In the genomic region with DNA sequence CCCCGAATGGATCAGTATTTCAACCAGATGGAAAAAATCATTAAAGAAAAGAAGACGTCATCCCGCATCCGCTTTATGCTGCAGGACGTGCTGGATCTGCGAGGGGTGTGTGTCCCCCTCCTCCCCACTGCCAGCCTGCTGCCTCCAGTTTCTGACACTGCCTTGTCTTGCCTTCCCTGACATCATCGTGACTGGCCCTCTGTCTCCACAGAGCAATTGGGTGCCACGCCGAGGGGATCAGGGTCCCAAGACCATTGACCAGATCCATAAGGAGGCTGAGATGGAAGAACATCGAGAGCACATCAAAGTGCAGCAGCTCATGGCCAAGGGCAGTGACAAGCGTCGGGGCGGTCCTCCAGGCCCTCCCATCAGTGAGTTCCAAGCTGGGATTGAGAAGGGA, we compare ENCODE assay signal across 17 cellular contexts. TPM values are rescaled to one million over a fixed set of nuclear protein-coding genes. Genes with fewer than 3 reads are reported as not detected.
DNase-seq lines count a peak whose midpoint lies in the region; ATAC-seq, FAIRE-seq and TF ChIP-seq lines count a peak whose summit lies in the region.
"Had no signal": no experiment of that assay in that cellular context is flagged by ENCODE, and none has a peak within 500 bp of the region (broad histone marks: within the 10 kb centered on the region; RNA-seq: fewer than 3 reads in every experiment).

No MANE protein-coding gene starts in this region.

- TF ChIP-seq RAD21 in SK-N-SH (IDR thresholded peaks at IDR 0.05; ENCODE audit: low read length) = no peak
- TF ChIP-seq RAD21 in K562 (CRISPR knock-in tag; conservative IDR thresholded peaks at IDR 0.05 in 1 of 2, IDR thresholded peaks at IDR 0.05 in 1 of 2) = no peak

- H3K4me1 Mint-ChIP-seq in CD14-positive monocyte = peaks cover 33% of the 10 kb centered on the region
- H3K4me1 Mint-ChIP-seq: brain had no signal

- no peak overlapping the region for H3K4me3 Mint-ChIP-seq in CD14-positive monocyte
- H3K4me3 Mint-ChIP-seq: brain had no signal

- no peaks in the 10 kb centered on the region for H3K9me2 ChIP-seq in SK-N-SH

- H3K27ac ChIP-seq in SK-N-SH (ENCODE audit: low read depth in 2 of 2, low read length in 1 of 2) = no peak overlapping the region
- no peak overlapping the region for H3K27ac ChIP-seq in K562 (ENCODE audit: extremely low read depth, low read depth, low read length)
- H3K27ac ChIP-seq: 22Rv1, BLaER1 had no signal

- in situ Hi-C loops in K562 (cut with MboI) = no loop called here

- no peak for TF ChIP-seq EP300 in SK-N-SH (IDR thresholded peaks at IDR 0.05; ENCODE audit: borderline replicate concordance in 1 of 2, low read depth in 1 of 2, low read length in 1 of 2)
- no peak for TF ChIP-seq EP300 in K562 (IDR thresholded peaks at IDR 0.05; ENCODE audit: low read length)

- 0 out of 2 replicates have a peak, but pooled peaks have one; percentile 15 for TF ChIP-seq POLR2A in K562 (conservative IDR thresholded peaks at IDR 0.05)

- intact Hi-C loops in CD14-positive monocyte (cut with micrococcal nuclease) (no loop called here), K562 (cut with micrococcal nuclease) (no loop called here)

- peak; percentile 4 for DNase-seq in SK-N-SH
- no peak for DNase-seq in CD14-positive monocyte (ENCODE audit: low spot score)
- DNase-seq in K562 (ENCODE audit: extremely low read depth in 1 of 4, low spot score in 3 of 4) = no peak
- DNase-seq in SKM-1 treated with dmso at 0.1 percent for 144 hours (lab: John Stamatoyannopoulos, UW; ENCODE audit: unreplicated experiment) = no peak
- DNase-seq: activated gamma-delta T cell treated with Interleukin-2 at 50 U/mL for 16 hours; foreskin fibroblast; kidney glomerular epithelial cell; NCI-H1930; NK-92 treated with Interleukin-12 subunit alpha and Interleukin-12 subunit beta, amount 100 ng/mL, for 24 hours; stimulated activated naive CD4-positive, alpha-beta T cell had no signal

- no peaks in the 10 kb centered on the region for H3K27me3 ChIP-seq in SK-N-SH (ENCODE audit: insufficient read depth)
- H3K27me3 ChIP-seq in K562 (ENCODE audit: control insufficient read depth in 2 of 2, insufficient read depth in 2 of 2, low read length in 2 of 2) = no peaks in the 10 kb centered on the region
- H3K27me3 ChIP-seq: BLaER1 had no signal

- no peak for ATAC-seq in SK-N-SH treated with all-trans-retinoic acid at 6 μM for 48 hours
- no peak for ATAC-seq in K562
- no peak for ATAC-seq in HG02623 (IDR thresholded peaks at IDR 0.05; ENCODE audit: unreplicated experiment)

- H2AFZ ChIP-seq in SK-N-SH (ENCODE audit: low read depth) (no peak overlapping the region), K562 (ENCODE audit: low read depth, low read length) (no peak overlapping the region)

- H3K79me2 ChIP-seq in SK-N-SH (ENCODE audit: insufficient read depth) = peaks cover 97% of the 10 kb centered on the region
- H3K79me2 ChIP-seq in K562 (ENCODE audit: control insufficient read depth, insufficient read depth, low read length) = peaks cover 55% of the 10 kb centered on the region

- TF ChIP-seq CTCF in SK-N-SH (IDR thresholded peaks at IDR 0.05) (no peak), CD14-positive monocyte (IDR thresholded peaks at IDR 0.05) (no peak), K562 (IDR thresholded peaks at IDR 0.05 in 2 of 3, conservative IDR thresholded peaks at IDR 0.05 in 1 of 3; ENCODE audit: insufficient read depth in 2 of 3, low read depth in 1 of 3, low read length in 3 of 3) (no peak)

- H3K36me3 ChIP-seq in SK-N-SH (replicated peaks in 1 of 2; ENCODE audit: control insufficient read depth in 1 of 2, insufficient read depth in 2 of 2, low read length in 1 of 2) (peaks cover 89 to 97% of the 10 kb centered on the region in 2 experiments), K562 (ENCODE audit: control insufficient read depth, insufficient read depth, low read length) (peaks cover 100% of the 10 kb centered on the region)

- H3F3A ChIP-seq in SK-N-SH (replicated peaks; ENCODE audit: insufficient read depth) = peaks cover 44% of the 10 kb centered on the region

- CTCF ChIA-PET in SK-N-SH (lab: Yijun Ruan, JAX) (interaction anchor here (1.3 kb wide), 1 partner anchor 12 kb away, joined by 5 read pairs; the partner anchor contains the start of gene FAM131A), K562 (lab: Yijun Ruan, JAX; ENCODE audit: low intra/inter-chr PET ratio) (no interaction called here)

- no peak overlapping the region for H3K4me2 ChIP-seq in SK-N-SH
- no peak overlapping the region for H3K4me2 ChIP-seq in K562 (ENCODE audit: insufficient read depth, low read length)
- H3K4me2 ChIP-seq: BLaER1 had no signal

- H3K36me3 Mint-ChIP-seq in CD14-positive monocyte = peaks cover 99 to 100% of the 10 kb centered on the region in 2 donors

- H3K9me1 ChIP-seq in K562 (ENCODE audit: control insufficient read depth, insufficient read depth, low read length) = no peaks in the 10 kb centered on the region

- H4K20me1 ChIP-seq in SK-N-SH (ENCODE audit: insufficient read depth) (peaks cover 53% of the 10 kb centered on the region), K562 (replicated peaks; ENCODE audit: control insufficient read depth, insufficient read depth, low read length) (peaks cover 14% of the 10 kb centered on the region)

- peak overlapping the region in 5 of 7 donors; percentile 6 to 81 (median 49) for H3K27ac Mint-ChIP-seq in CD14-positive monocyte

- no peak overlapping the region for H3K4me3 ChIP-seq in SK-N-SH (ENCODE audit: low read depth in 2 of 2, low read length in 1 of 2)
- H3K4me3 ChIP-seq in K562 = no peak overlapping the region
- H3K4me3 ChIP-seq: BLaER1, coronary artery had no signal

- H3K4me1 ChIP-seq in SK-N-SH (ENCODE audit: control insufficient read depth in 1 of 2, insufficient read depth in 2 of 2, low read depth in 1 of 2, low read length in 1 of 2) = peaks cover 2 to 6% of the 10 kb centered on the region in 2 experiments; a peak in 3 of 4 replicates
- peaks cover 0 to 3% of the 10 kb centered on the region in 2 experiments; a peak in 2 of 5 replicates for H3K4me1 ChIP-seq in K562 (replicated peaks in 1 of 2; ENCODE audit: control insufficient read depth in 2 of 2, insufficient read depth in 2 of 2, low read length in 2 of 2)
- H3K4me1 ChIP-seq: BLaER1 had no signal

- peaks cover 0 to 2% (median under 1%) of the 10 kb centered on the region in 3 donors for H3K27me3 Mint-ChIP-seq in CD14-positive monocyte (ENCODE audit: low read depth in 3 of 3)
- H3K27me3 Mint-ChIP-seq: brain had no signal

- peaks cover 0 to 2% (median 0%) of the 10 kb centered on the region in 7 donors for H3K9me3 Mint-ChIP-seq in CD14-positive monocyte
- H3K9me3 Mint-ChIP-seq: brain had no signal

- H3K9ac ChIP-seq in SK-N-SH = no peak overlapping the region
- H3K9ac ChIP-seq in K562 (ENCODE audit: insufficient read depth in 1 of 2, low read depth in 2 of 2, low read length in 2 of 2) = no peak overlapping the region
- H3K9ac ChIP-seq: BLaER1 had no signal

- no peak for FAIRE-seq in K562 (lab: Jason Lieb, UNC)
- FAIRE-seq: endothelial cell of umbilical vein had no signal

- TSS peak; percentile 4 for BruUV-seq in K562 (replicated peaks; lab: Mats Ljungman, UMichigan)

- WGBS in SK-N-SH (ENCODE audit: low lambda C conversion rate) = 95% methylated on average over 13 of the region's 13 CpGs
- WGBS in K562 (ENCODE audit: insufficient coverage, low coverage, missing lambda C conversion rate) = 93% methylated on average over 8 of the region's 13 CpGs

- no peaks in the 10 kb centered on the region for H3K9me3 ChIP-seq in SK-N-SH
- H3K9me3 ChIP-seq in K562 (replicated peaks; ENCODE audit: control insufficient read depth, insufficient read depth, low read depth, low read length) = no peaks in the 10 kb centered on the region
- H3K9me3 ChIP-seq: BLaER1 had no signal

- POLR2A ChIA-PET in SK-N-SH (lab: Yijun Ruan, JAX) (no interaction called here), K562 (lab: Yijun Ruan, JAX) (interaction anchor here (1.8 to 2.8 kb wide), 2 partner anchors 8 to 10 kb away, joined by 5 to 24 read pairs; no protein-coding TSS in a partner anchor)

RNA-seq across cellular contexts. Expression of gene EIF4G1, which starts 10.9 kb away (rescaled TPM):
- polyA plus RNA-seq in SK-N-SH (2012; rRNA removed) (207 and 262 TPM in 2 replicates), CD14-positive monocyte (10 to 100 TPM; 13.9 to 24.2 TPM), K562 (2011; rRNA removed) (155 and 197 TPM in 2 replicates), K562 (2014; fragmentation: Illumina TruSeq; extraction: Trizol) (343 and 378 TPM in 2 replicates), K562 (2014; fragmentation: Nextera tagmentation; extraction: Ambion mirVana) (1 to 10 TPM; 4.6 to 6.5 TPM), K562 (2014; rRNA removed) (216 and 241 TPM in 2 replicates)
- polyA plus RNA-seq in SK-N-SH (2012; cell fraction: cytosol; rRNA removed) = 144 and 191 TPM in 2 replicates
- 356 and 392 TPM in 2 replicates for polyA plus RNA-seq in SK-N-SH (2012; cell fraction: nucleus; rRNA removed)
- 281 and 575 TPM in 2 replicates for total RNA-seq in K562 (2011; cell fraction: chromatin; rRNA removed; ENCODE audit: low replicate concordance)
- total RNA-seq in K562 (2011; cell fraction: nucleolus; rRNA removed) = 207 and 253 TPM in 2 replicates
- total RNA-seq in K562 (2011; cell fraction: nucleoplasm; rRNA removed) = 202 and 220 TPM in 2 replicates
- total RNA-seq in K562 (2014; rRNA removed) (299 and 324 TPM in 2 replicates), K562 (2014; rRNA removed; fragmentation: Illumina TruSeq; extraction: Trizol) (117 and 129 TPM in 2 replicates), K562 (2015; rRNA removed; fragmentation: Illumina TruSeq; extraction: Trizol) (141 and 154 TPM in 2 replicates), K562 (2021) (493 and 505 TPM in 2 replicates)
- polyA plus RNA-seq in K562 (2011; cell fraction: cytosol; rRNA removed) = 158 and 307 TPM in 2 replicates
- polyA plus RNA-seq in K562 (2011; cell fraction: nucleus; rRNA removed) = 252 and 363 TPM in 2 replicates
- polyA plus RNA-seq in K562 (2012) = 182 and 302 TPM in 2 replicates
- 200 and 276 TPM in 2 replicates for polyA minus RNA-seq in K562 (2011; rRNA and poly(A)+ RNA removed)
- 226 and 260 TPM in 2 replicates for polyA minus RNA-seq in K562 (2011; cell fraction: cytosol; rRNA and poly(A)+ RNA removed)
- 82.8 and 104 TPM in 2 replicates for polyA minus RNA-seq in K562 (2011; cell fraction: nucleus; rRNA and poly(A)+ RNA removed)

RNA-seq across cellular contexts. Expression of gene FAM131A, which starts 12.1 kb away (rescaled TPM):
- polyA plus RNA-seq in SK-N-SH (2012; rRNA removed) = 31.6 and 34.2 TPM in 2 replicates
- polyA plus RNA-seq in SK-N-SH (2012; cell fraction: cytosol; rRNA removed) = 17.5 and 27.0 TPM in 2 replicates
- polyA plus RNA-seq in SK-N-SH (2012; cell fraction: nucleus; rRNA removed) = 56.4 and 63.9 TPM in 2 replicates
- 1 to 10 TPM; 5.8 to 7.7 TPM for polyA plus RNA-seq in CD14-positive monocyte
- 29.4 and 66.9 TPM in 2 replicates for total RNA-seq in K562 (2011; cell fraction: chromatin; rRNA removed; ENCODE audit: low replicate concordance)
- total RNA-seq in K562 (2011; cell fraction: nucleolus; rRNA removed) = 33.2 and 33.8 TPM in 2 replicates
- total RNA-seq in K562 (2011; cell fraction: nucleoplasm; rRNA removed) = 38.1 and 45.6 TPM in 2 replicates
- 11.1 and 12.9 TPM in 2 replicates for total RNA-seq in K562 (2014; rRNA removed)
- 2.8 and 3.6 TPM in 2 replicates for total RNA-seq in K562 (2014; rRNA removed; fragmentation: Illumina TruSeq; extraction: Trizol)
- total RNA-seq in K562 (2015; rRNA removed; fragmentation: Illumina TruSeq; extraction: Trizol) = 4.3 and 5.3 TPM in 2 replicates
- total RNA-seq in K562 (2021) = 8.9 and 9.1 TPM in 2 replicates
- polyA plus RNA-seq in K562 (2011; rRNA removed) = 11.0 and 11.7 TPM in 2 replicates
- polyA plus RNA-seq in K562 (2011; cell fraction: cytosol; rRNA removed) = 16.4 and 28.8 TPM in 2 replicates
- 22.8 and 31.3 TPM in 2 replicates for polyA plus RNA-seq in K562 (2011; cell fraction: nucleus; rRNA removed)
- polyA plus RNA-seq in K562 (2012) = 7.3 and 11.6 TPM in 2 replicates
- 3.8 and 5.1 TPM in 2 replicates for polyA plus RNA-seq in K562 (2014; fragmentation: Illumina TruSeq; extraction: Trizol)
- polyA plus RNA-seq in K562 (2014; fragmentation: Nextera tagmentation; extraction: Ambion mirVana) = 1 to 10 TPM in 1 of 2 experiments, under 1 TPM in 1; 0.48 to 1.4 TPM
- 9.4 and 9.8 TPM in 2 replicates for polyA plus RNA-seq in K562 (2014; rRNA removed)
- 5.0 and 9.2 TPM in 2 replicates for polyA minus RNA-seq in K562 (2011; rRNA and poly(A)+ RNA removed)
- 5.5 and 12.1 TPM in 2 replicates for polyA minus RNA-seq in K562 (2011; cell fraction: cytosol; rRNA and poly(A)+ RNA removed)
- 5.3 and 8.0 TPM in 2 replicates for polyA minus RNA-seq in K562 (2011; cell fraction: nucleus; rRNA and poly(A)+ RNA removed)

RNA-seq across cellular contexts. Expression of gene PSMD2, which starts 26.2 kb away (rescaled TPM):
- 328 and 382 TPM in 2 replicates for polyA plus RNA-seq in SK-N-SH (2012; rRNA removed)
- 208 and 302 TPM in 2 replicates for polyA plus RNA-seq in SK-N-SH (2012; cell fraction: cytosol; rRNA removed)
- polyA plus RNA-seq in SK-N-SH (2012; cell fraction: nucleus; rRNA removed) = 224 and 445 TPM in 2 replicates
- polyA plus RNA-seq in CD14-positive monocyte = 100 to 1,000 TPM; 167 to 186 TPM
- 569 and 758 TPM in 2 replicates for total RNA-seq in K562 (2011; cell fraction: chromatin; rRNA removed; ENCODE audit: low replicate concordance)
- total RNA-seq in K562 (2011; cell fraction: nucleolus; rRNA removed) = 352 and 373 TPM in 2 replicates
- 287 and 361 TPM in 2 replicates for total RNA-seq in K562 (2011; cell fraction: nucleoplasm; rRNA removed)
- total RNA-seq in K562 (2014; rRNA removed) = 484 and 524 TPM in 2 replicates
- total RNA-seq in K562 (2014; rRNA removed; fragmentation: Illumina TruSeq; extraction: Trizol) = 257 and 258 TPM in 2 replicates
- total RNA-seq in K562 (2015; rRNA removed; fragmentation: Illumina TruSeq; extraction: Trizol) = 297 and 320 TPM in 2 replicates
- total RNA-seq in K562 (2021) = 325 and 373 TPM in 2 replicates
- 283 and 295 TPM in 2 replicates for polyA plus RNA-seq in K562 (2011; rRNA removed)
- 315 and 469 TPM in 2 replicates for polyA plus RNA-seq in K562 (2011; cell fraction: cytosol; rRNA removed)
- 330 and 385 TPM in 2 replicates for polyA plus RNA-seq in K562 (2011; cell fraction: nucleus; rRNA removed)
- polyA plus RNA-seq in K562 (2012) = 320 and 409 TPM in 2 replicates
- polyA plus RNA-seq in K562 (2014; fragmentation: Illumina TruSeq; extraction: Trizol) = 313 and 341 TPM in 2 replicates
- 100 to 1,000 TPM; 152 to 173 TPM for polyA plus RNA-seq in K562 (2014; fragmentation: Nextera tagmentation; extraction: Ambion mirVana)
- polyA plus RNA-seq in K562 (2014; rRNA removed) = 221 and 276 TPM in 2 replicates
- polyA minus RNA-seq in K562 (2011; rRNA and poly(A)+ RNA removed) = 414 and 507 TPM in 2 replicates
- 275 and 325 TPM in 2 replicates for polyA minus RNA-seq in K562 (2011; cell fraction: cytosol; rRNA and poly(A)+ RNA removed)
- polyA minus RNA-seq in K562 (2011; cell fraction: nucleus; rRNA and poly(A)+ RNA removed) = 117 and 180 TPM in 2 replicates

RNA-seq across cellular contexts. Expression of gene CLCN2, which starts 36.1 kb away (rescaled TPM):
- polyA plus RNA-seq in SK-N-SH (2012; rRNA removed) (8.6 and 9.1 TPM in 2 replicates), CD14-positive monocyte (under 1 TPM in 1 of 2 donors, not detected in 1; 0.16 TPM), K562 (2011; rRNA removed) (5.7 and 10.9 TPM in 2 replicates), K562 (2014; fragmentation: Illumina TruSeq; extraction: Trizol) (9.4 and 10.2 TPM in 2 replicates), K562 (2014; fragmentation: Nextera tagmentation; extraction: Ambion mirVana) (under 1 TPM; 0.10 to 0.39 TPM), K562 (2014; rRNA removed) (12.8 and 14.4 TPM in 2 replicates)
- polyA plus RNA-seq in SK-N-SH (2012; cell fraction: cytosol; rRNA removed) = 2.8 and 3.9 TPM in 2 replicates
- polyA plus RNA-seq in SK-N-SH (2012; cell fraction: nucleus; rRNA removed) = 38.1 TPM in 2 replicates
- total RNA-seq in K562 (2011; cell fraction: chromatin; rRNA removed; ENCODE audit: low replicate concordance) = 48.8 and 135 TPM in 2 replicates
- 68.7 and 80.4 TPM in 2 replicates for total RNA-seq in K562 (2011; cell fraction: nucleolus; rRNA removed)
- total RNA-seq in K562 (2011; cell fraction: nucleoplasm; rRNA removed) = 60.3 and 66.2 TPM in 2 replicates
- total RNA-seq in K562 (2014; rRNA removed) (8.9 and 12.9 TPM in 2 replicates), K562 (2014; rRNA removed; fragmentation: Illumina TruSeq; extraction: Trizol) (4.1 and 5.2 TPM in 2 replicates), K562 (2015; rRNA removed; fragmentation: Illumina TruSeq; extraction: Trizol) (6.9 TPM in 2 replicates), K562 (2021) (13.5 and 14.0 TPM in 2 replicates)
- polyA plus RNA-seq in K562 (2011; cell fraction: cytosol; rRNA removed) = 5.9 and 9.1 TPM in 2 replicates
- polyA plus RNA-seq in K562 (2011; cell fraction: nucleus; rRNA removed) = 58.7 and 74.2 TPM in 2 replicates
- 9.7 and 11.6 TPM in 2 replicates for polyA plus RNA-seq in K562 (2012)
- polyA minus RNA-seq in K562 (2011; rRNA and poly(A)+ RNA removed) = 7.4 and 9.0 TPM in 2 replicates
- polyA minus RNA-seq in K562 (2011; cell fraction: cytosol; rRNA and poly(A)+ RNA removed) = 6.6 and 7.6 TPM in 2 replicates
- polyA minus RNA-seq in K562 (2011; cell fraction: nucleus; rRNA and poly(A)+ RNA removed) = 30.6 and 37.0 TPM in 2 replicates

RNA-seq across cellular contexts. Expression of gene POLR2H, which starts 36.2 kb away (rescaled TPM):
- polyA plus RNA-seq in SK-N-SH (2012; rRNA removed) (206 and 258 TPM in 2 replicates), CD14-positive monocyte (10 to 100 TPM; 21.7 to 24.6 TPM), K562 (2011; rRNA removed) (289 and 319 TPM in 2 replicates), K562 (2014; fragmentation: Illumina TruSeq; extraction: Trizol) (220 and 222 TPM in 2 replicates), K562 (2014; fragmentation: Nextera tagmentation; extraction: Ambion mirVana) (100 to 1,000 TPM; 502 to 512 TPM), K562 (2014; rRNA removed) (245 and 256 TPM in 2 replicates)
- polyA plus RNA-seq in SK-N-SH (2012; cell fraction: cytosol; rRNA removed) = 216 and 239 TPM in 2 replicates
- polyA plus RNA-seq in SK-N-SH (2012; cell fraction: nucleus; rRNA removed) = 457 and 484 TPM in 2 replicates
- total RNA-seq in K562 (2011; cell fraction: chromatin; rRNA removed; ENCODE audit: low replicate concordance) = 300 and 317 TPM in 2 replicates
- total RNA-seq in K562 (2011; cell fraction: nucleolus; rRNA removed) = 170 and 180 TPM in 2 replicates
- 229 and 244 TPM in 2 replicates for total RNA-seq in K562 (2011; cell fraction: nucleoplasm; rRNA removed)
- total RNA-seq in K562 (2014; rRNA removed) (128 and 149 TPM in 2 replicates), K562 (2014; rRNA removed; fragmentation: Illumina TruSeq; extraction: Trizol) (160 and 175 TPM in 2 replicates), K562 (2015; rRNA removed; fragmentation: Illumina TruSeq; extraction: Trizol) (145 and 147 TPM in 2 replicates), K562 (2021) (134 and 135 TPM in 2 replicates)
- 191 and 459 TPM in 2 replicates for polyA plus RNA-seq in K562 (2011; cell fraction: cytosol; rRNA removed)
- polyA plus RNA-seq in K562 (2011; cell fraction: nucleus; rRNA removed) = 324 and 334 TPM in 2 replicates
- polyA plus RNA-seq in K562 (2012) = 100 and 156 TPM in 2 replicates
- 167 and 184 TPM in 2 replicates for polyA minus RNA-seq in K562 (2011; rRNA and poly(A)+ RNA removed)
- polyA minus RNA-seq in K562 (2011; cell fraction: cytosol; rRNA and poly(A)+ RNA removed) = 56.9 and 60.7 TPM in 2 replicates
- 51.2 and 86.4 TPM in 2 replicates for polyA minus RNA-seq in K562 (2011; cell fraction: nucleus; rRNA and poly(A)+ RNA removed)

Comparison
In these comparisons a context has a peak if more than half of its experiments do, and no peak if none do; other contexts are left out.
1. Of the 27 proteins assayed by ChIP-seq in both K562 and SK-N-SH: peak only in K562: POLR2AphosphoS5; only in SK-N-SH: none; in both: none; in neither: 26.